6 cellular contexts compared by ENCODE assay signal in genomic region chr12:48012070-48012469, GRCh38.
"Had no signal": no experiment of that assay in that cellular context is flagged by ENCODE, and none has a peak within 500 bp of the region (broad histone marks: within the 10 kb centered on the region; RNA-seq: fewer than 3 reads in every experiment).

No MANE protein-coding gene starts in this region.

- DNase-seq: H9, HCEC 1CT, IMR-90, KG1 had no signal

- H3K4me3 ChIP-seq: GM23338, K562 had no signal

- ATAC-seq: GM23338, K562 had no signal
